Comparison of ENCODE assay signal across 2 cellular contexts in the genomic region with DNA sequence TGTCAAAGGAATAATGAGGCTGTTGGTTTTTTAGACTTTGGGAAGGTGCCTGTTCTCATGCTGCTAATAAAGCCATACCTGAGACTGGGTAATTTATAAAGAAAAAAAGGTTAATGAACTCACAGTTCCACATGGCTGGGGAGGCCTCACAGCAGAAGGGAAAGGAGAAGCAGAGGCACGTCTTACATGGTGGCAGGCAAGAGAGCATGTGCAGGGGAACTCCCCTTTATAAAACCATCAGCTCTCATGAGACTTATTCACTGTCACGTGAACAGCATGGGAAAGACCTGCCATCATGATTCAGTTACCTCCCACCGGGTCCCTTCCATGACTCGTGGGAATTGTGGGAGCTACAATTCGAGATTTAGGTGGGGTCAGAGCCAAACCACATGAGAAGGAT. TPM values are rescaled to one million over a fixed set of nuclear protein-coding genes. Genes with fewer than 3 reads are reported as not detected.
"Had no signal": no experiment of that assay in that cellular context is flagged by ENCODE, and none has a peak within 500 bp of the region (broad histone marks: within the 10 kb centered on the region; RNA-seq: fewer than 3 reads in every experiment).

No MANE protein-coding gene starts in this region.

RNA-seq across cellular contexts. Expression of a gene that starts 37.7 kb away (rescaled TPM):
- total RNA-seq: naive thymus-derived CD8-positive, alpha-beta T cell had no signal
- polyA plus RNA-seq: neural cell had no signal
